1 cellular context compared by ENCODE assay signal in genomic region chr1:59484090-59484489, GRCh38.
A peak's percentile ranks its signal among the peaks of the same experiment; 100 is the strongest.
TF ChIP-seq lines count a peak whose summit lies in the region.

No MANE protein-coding gene starts in this region.

TF ChIP-seq in HEK293, 187 proteins besides CTCF, POLR2A, EP300 and RAD21 (continued from another document and continues in another):
- TF ChIP-seq, protein P1, sequence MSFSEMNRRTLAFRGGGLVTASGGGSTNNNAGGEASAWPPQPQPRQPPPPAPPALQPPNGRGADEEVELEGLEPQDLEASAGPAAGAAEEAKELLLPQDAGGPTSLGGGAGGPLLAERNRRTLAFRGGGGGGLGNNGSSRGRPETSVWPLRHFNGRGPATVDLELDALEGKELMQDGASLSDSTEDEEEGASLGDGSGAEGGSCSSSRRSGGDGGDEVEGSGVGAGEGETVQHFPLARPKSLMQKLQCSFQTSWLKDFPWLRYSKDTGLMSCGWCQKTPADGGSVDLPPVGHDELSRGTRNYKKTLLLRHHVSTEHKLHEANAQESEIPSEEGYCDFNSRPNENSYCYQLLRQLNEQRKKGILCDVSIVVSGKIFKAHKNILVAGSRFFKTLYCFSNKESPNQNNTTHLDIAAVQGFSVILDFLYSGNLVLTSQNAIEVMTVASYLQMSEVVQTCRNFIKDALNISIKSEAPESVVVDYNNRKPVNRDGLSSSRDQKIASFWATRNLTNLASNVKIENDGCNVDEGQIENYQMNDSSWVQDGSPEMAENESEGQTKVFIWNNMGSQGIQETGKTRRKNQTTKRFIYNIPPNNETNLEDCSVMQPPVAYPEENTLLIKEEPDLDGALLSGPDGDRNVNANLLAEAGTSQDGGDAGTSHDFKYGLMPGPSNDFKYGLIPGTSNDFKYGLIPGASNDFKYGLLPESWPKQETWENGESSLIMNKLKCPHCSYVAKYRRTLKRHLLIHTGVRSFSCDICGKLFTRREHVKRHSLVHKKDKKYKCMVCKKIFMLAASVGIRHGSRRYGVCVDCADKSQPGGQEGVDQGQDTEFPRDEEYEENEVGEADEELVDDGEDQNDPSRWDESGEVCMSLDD (tag by site-specific recombination; IDR thresholded peaks at IDR 0.05): no peak
- TF ChIP-seq ZNF202 (tag by site-specific recombination; IDR thresholded peaks at IDR 0.05; ENCODE audit: borderline replicate concordance): no peak
- no peak for TF ChIP-seq ZNF155 (tag by site-specific recombination; IDR thresholded peaks at IDR 0.05)
- TF ChIP-seq SCRT1 (tag by site-specific recombination; IDR thresholded peaks at IDR 0.05; ENCODE audit: borderline replicate concordance): no peak
- no peak for TF ChIP-seq PRDM2 (tag by site-specific recombination; IDR thresholded peaks at IDR 0.05; ENCODE audit: borderline replicate concordance)
- peak; percentile 28; the same call in 1 of the 2 replicates for TF ChIP-seq SP7 (tag by site-specific recombination; IDR thresholded peaks at IDR 0.05)
- no peak for TF ChIP-seq ZNF530 (tag by site-specific recombination; IDR thresholded peaks at IDR 0.05; ENCODE audit: low read depth)
- no peak for TF ChIP-seq ZNF473 (tag by site-specific recombination; IDR thresholded peaks at IDR 0.05)
- TF ChIP-seq, protein P2, sequence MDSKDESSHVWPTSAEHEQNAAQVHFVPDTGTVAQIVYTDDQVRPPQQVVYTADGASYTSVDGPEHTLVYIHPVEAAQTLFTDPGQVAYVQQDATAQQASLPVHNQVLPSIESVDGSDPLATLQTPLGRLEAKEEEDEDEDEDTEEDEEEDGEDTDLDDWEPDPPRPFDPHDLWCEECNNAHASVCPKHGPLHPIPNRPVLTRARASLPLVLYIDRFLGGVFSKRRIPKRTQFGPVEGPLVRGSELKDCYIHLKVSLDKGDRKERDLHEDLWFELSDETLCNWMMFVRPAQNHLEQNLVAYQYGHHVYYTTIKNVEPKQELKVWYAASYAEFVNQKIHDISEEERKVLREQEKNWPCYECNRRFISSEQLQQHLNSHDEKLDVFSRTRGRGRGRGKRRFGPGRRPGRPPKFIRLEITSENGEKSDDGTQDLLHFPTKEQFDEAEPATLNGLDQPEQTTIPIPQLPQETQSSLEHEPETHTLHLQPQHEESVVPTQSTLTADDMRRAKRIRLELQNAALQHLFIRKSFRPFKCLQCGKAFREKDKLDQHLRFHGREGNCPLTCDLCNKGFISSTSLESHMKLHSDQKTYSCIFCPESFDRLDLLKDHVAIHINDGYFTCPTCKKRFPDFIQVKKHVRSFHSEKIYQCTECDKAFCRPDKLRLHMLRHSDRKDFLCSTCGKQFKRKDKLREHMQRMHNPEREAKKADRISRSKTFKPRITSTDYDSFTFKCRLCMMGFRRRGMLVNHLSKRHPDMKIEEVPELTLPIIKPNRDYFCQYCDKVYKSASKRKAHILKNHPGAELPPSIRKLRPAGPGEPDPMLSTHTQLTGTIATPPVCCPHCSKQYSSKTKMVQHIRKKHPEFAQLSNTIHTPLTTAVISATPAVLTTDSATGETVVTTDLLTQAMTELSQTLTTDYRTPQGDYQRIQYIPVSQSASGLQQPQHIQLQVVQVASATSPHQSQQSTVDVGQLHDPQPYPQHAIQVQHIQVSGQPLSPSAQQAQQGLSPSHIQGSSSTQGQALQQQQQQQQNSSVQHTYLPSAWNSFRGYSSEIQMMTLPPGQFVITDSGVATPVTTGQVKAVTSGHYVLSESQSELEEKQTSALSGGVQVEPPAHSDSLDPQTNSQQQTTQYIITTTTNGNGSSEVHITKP (tag by site-specific recombination; IDR thresholded peaks at IDR 0.05): peak; percentile 50
- no peak for TF ChIP-seq ZNF184 (tag by site-specific recombination; IDR thresholded peaks at IDR 0.05)
- no peak for TF ChIP-seq ZNF174 (tag by site-specific recombination; IDR thresholded peaks at IDR 0.05)
- no peak for TF ChIP-seq ZNF555 (tag by site-specific recombination; conservative IDR thresholded peaks at IDR 0.05)
- no peak for TF ChIP-seq PRDM6 (tag by site-specific recombination; IDR thresholded peaks at IDR 0.05)
- peak; percentile 45; the same call in 1 of the 2 replicates for TF ChIP-seq ZEB2 (tag by site-specific recombination; IDR thresholded peaks at IDR 0.05)
- TF ChIP-seq GLIS2 (tag by site-specific recombination; IDR thresholded peaks at IDR 0.05): no peak
- no peak for TF ChIP-seq ZNF747 (tag by site-specific recombination; IDR thresholded peaks at IDR 0.05)
- TF ChIP-seq, protein P3, sequence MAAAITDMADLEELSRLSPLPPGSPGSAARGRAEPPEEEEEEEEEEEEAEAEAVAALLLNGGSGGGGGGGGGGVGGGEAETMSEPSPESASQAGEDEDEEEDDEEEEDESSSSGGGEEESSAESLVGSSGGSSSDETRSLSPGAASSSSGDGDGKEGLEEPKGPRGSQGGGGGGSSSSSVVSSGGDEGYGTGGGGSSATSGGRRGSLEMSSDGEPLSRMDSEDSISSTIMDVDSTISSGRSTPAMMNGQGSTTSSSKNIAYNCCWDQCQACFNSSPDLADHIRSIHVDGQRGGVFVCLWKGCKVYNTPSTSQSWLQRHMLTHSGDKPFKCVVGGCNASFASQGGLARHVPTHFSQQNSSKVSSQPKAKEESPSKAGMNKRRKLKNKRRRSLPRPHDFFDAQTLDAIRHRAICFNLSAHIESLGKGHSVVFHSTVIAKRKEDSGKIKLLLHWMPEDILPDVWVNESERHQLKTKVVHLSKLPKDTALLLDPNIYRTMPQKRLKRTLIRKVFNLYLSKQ (tag by site-specific recombination; IDR thresholded peaks at IDR 0.05; ENCODE audit: borderline replicate concordance): no peak
- TF ChIP-seq, protein P4, sequence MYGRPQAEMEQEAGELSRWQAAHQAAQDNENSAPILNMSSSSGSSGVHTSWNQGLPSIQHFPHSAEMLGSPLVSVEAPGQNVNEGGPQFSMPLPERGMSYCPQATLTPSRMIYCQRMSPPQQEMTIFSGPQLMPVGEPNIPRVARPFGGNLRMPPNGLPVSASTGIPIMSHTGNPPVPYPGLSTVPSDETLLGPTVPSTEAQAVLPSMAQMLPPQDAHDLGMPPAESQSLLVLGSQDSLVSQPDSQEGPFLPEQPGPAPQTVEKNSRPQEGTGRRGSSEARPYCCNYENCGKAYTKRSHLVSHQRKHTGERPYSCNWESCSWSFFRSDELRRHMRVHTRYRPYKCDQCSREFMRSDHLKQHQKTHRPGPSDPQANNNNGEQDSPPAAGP (tag by site-specific recombination; IDR thresholded peaks at IDR 0.05): no peak
- TF ChIP-seq ZNF510 (tag by site-specific recombination; IDR thresholded peaks at IDR 0.05; ENCODE audit: insufficient replicate concordance): no peak
- no peak for TF ChIP-seq HOXD13 (CRISPR knock-in tag; IDR thresholded peaks at IDR 0.05; ENCODE audit: borderline replicate concordance)
- TF ChIP-seq ZNF335 (tag by site-specific recombination; conservative IDR thresholded peaks at IDR 0.05): 0 out of 2 replicates have a peak, but pooled peaks have one; percentile 9
- TF ChIP-seq, protein P5, sequence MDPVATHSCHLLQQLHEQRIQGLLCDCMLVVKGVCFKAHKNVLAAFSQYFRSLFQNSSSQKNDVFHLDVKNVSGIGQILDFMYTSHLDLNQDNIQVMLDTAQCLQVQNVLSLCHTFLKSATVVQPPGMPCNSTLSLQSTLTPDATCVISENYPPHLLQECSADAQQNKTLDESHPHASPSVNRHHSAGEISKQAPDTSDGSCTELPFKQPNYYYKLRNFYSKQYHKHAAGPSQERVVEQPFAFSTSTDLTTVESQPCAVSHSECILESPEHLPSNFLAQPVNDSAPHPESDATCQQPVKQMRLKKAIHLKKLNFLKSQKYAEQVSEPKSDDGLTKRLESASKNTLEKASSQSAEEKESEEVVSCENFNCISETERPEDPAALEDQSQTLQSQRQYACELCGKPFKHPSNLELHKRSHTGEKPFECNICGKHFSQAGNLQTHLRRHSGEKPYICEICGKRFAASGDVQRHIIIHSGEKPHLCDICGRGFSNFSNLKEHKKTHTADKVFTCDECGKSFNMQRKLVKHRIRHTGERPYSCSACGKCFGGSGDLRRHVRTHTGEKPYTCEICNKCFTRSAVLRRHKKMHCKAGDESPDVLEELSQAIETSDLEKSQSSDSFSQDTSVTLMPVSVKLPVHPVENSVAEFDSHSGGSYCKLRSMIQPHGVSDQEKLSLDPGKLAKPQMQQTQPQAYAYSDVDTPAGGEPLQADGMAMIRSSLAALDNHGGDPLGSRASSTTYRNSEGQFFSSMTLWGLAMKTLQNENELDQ (tag by site-specific recombination; IDR thresholded peaks at IDR 0.05; ENCODE audit: low read depth): no peak
- TF ChIP-seq PRDM4 (tag by site-specific recombination; IDR thresholded peaks at IDR 0.05): no peak
- TF ChIP-seq ZNF544 (tag by site-specific recombination; IDR thresholded peaks at IDR 0.05): no peak
- no peak for TF ChIP-seq ZFP41 (tag by site-specific recombination; IDR thresholded peaks at IDR 0.05; ENCODE audit: borderline replicate concordance)
- TF ChIP-seq, protein P6, sequence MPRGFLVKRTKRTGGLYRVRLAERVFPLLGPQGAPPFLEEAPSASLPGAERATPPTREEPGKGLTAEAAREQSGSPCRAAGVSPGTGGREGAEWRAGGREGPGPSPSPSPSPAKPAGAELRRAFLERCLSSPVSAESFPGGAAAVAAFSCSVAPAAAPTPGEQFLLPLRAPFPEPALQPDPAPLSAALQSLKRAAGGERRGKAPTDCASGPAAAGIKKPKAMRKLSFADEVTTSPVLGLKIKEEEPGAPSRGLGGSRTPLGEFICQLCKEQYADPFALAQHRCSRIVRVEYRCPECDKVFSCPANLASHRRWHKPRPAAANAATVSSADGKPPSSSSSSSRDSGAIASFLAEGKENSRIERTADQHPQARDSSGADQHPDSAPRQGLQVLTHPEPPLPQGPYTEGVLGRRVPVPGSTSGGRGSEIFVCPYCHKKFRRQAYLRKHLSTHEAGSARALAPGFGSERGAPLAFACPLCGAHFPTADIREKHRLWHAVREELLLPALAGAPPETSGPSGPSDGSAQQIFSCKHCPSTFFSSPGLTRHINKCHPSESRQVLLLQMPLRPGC (tag by site-specific recombination; IDR thresholded peaks at IDR 0.05): no peak
- TF ChIP-seq PBX3 (CRISPR knock-in tag; IDR thresholded peaks at IDR 0.05): no peak
